In genomic region chr7:79398145-79398749, GRCh38 we compare ENCODE assay signal across 24 cellular contexts. TPM values are rescaled to one million over a fixed set of nuclear protein-coding genes. Genes with fewer than 3 reads are reported as not detected.
DNase-seq lines count a peak whose midpoint lies in the region; ATAC-seq and TF ChIP-seq lines count a peak whose summit lies in the region.
"Had no signal": no experiment of that assay in that cellular context is flagged by ENCODE, and none has a peak within 500 bp of the region (broad histone marks: within the 10 kb centered on the region; RNA-seq: fewer than 3 reads in every experiment).

No MANE protein-coding gene starts in this region.

- no peak overlapping the region for H2BK120ac ChIP-seq in trophoblast cell (ENCODE audit: insufficient read depth, low read length, poor library complexity)

- H4K91ac ChIP-seq in trophoblast cell (ENCODE audit: low read depth, low read length), result no peak overlapping the region

- H3K79me2 ChIP-seq in trophoblast cell (ENCODE audit: control insufficient read depth, insufficient read depth, low read length, poor library complexity), result no peaks in the 10 kb centered on the region

- DNase-seq in left ventricle myocardium inferior, result no peak
- no peak for DNase-seq in right atrium auricular region (ENCODE audit: low spot score)
- no peak for DNase-seq in endodermal cell
- no peak for DNase-seq in thoracic aorta (ENCODE audit: low spot score)
- no peak for DNase-seq in trophoblast cell
- no peak for DNase-seq in OCI-M2 (lab: John Stamatoyannopoulos, UW; ENCODE audit: unreplicated experiment)
- DNase-seq: activated CD8-positive, alpha-beta memory T cell treated with anti-CD3 and anti-CD28 coated beads, Interleukin-2, amount 50 U/mL, for 48 hours; activated naive CD8-positive, alpha-beta T cell treated with anti-CD3 and anti-CD28 coated beads, Interleukin-2, amount 10 ng/mL, durations not matched to agents 7 days and 5 days; colonic mucosa; heart left ventricle; left lung; NCI-H1105; NCI-H2107; nucleus accumbens; RPMI8226; stimulated activated CD4-positive, alpha-beta T cell treated with anti-CD3 and anti-CD28 coated beads, Interleukin-4, amount 100 ng/mL, for 4 hours; WERI-Rb-1 had no signal

- H3K4me1 ChIP-seq in left ventricle myocardium inferior (peaks cover 16% of the 10 kb centered on the region), right atrium auricular region (no peaks in the 10 kb centered on the region), endodermal cell (ENCODE audit: control insufficient read depth, insufficient read depth, low read length) (no peaks in the 10 kb centered on the region), muscle layer of duodenum (ENCODE audit: control insufficient read depth in 1 of 2, insufficient read depth in 2 of 2, low read length in 2 of 2) (no peaks in the 10 kb centered on the region), thoracic aorta (ENCODE audit: control insufficient read depth in 1 of 2, low read depth in 2 of 2) (peaks cover 8 to 18% of the 10 kb centered on the region in 2 donors), trophoblast cell (ENCODE audit: control insufficient read depth in 1 of 2, insufficient read depth in 2 of 2, low read length in 2 of 2) (no peaks in the 10 kb centered on the region)
- H3K4me1 ChIP-seq: colonic mucosa, left lung had no signal

- no peak overlapping the region for H4K8ac ChIP-seq in trophoblast cell (ENCODE audit: low read depth, low read length)

- H3K36me3 ChIP-seq in left ventricle myocardium inferior (no peaks in the 10 kb centered on the region), right atrium auricular region (no peaks in the 10 kb centered on the region), endodermal cell (ENCODE audit: control insufficient read depth, insufficient read depth, low read length) (no peaks in the 10 kb centered on the region), muscle layer of duodenum (ENCODE audit: control insufficient read depth in 1 of 2, insufficient read depth in 2 of 2, low read length in 2 of 2) (no peaks in the 10 kb centered on the region), thoracic aorta (no peaks in the 10 kb centered on the region), trophoblast cell (ENCODE audit: control insufficient read depth in 1 of 2, insufficient read depth in 2 of 2, low read length in 2 of 2) (no peaks in the 10 kb centered on the region)
- H3K36me3 ChIP-seq: colonic mucosa, heart left ventricle, left lung, WERI-Rb-1 had no signal

- TF ChIP-seq CTCF in left ventricle myocardium inferior (IDR thresholded peaks at IDR 0.05; ENCODE audit: borderline replicate concordance), result no peak
- no peak for TF ChIP-seq CTCF in right atrium auricular region (IDR thresholded peaks at IDR 0.05)
- no peak for TF ChIP-seq CTCF in endodermal cell (conservative IDR thresholded peaks at IDR 0.05)
- no peak for TF ChIP-seq CTCF in thoracic aorta (IDR thresholded peaks at IDR 0.05)

- H2AK5ac ChIP-seq in trophoblast cell (ENCODE audit: low read length), result no peak overlapping the region

- no peak overlapping the region for H3K4me3 Mint-ChIP-seq in endodermal cell
- H3K4me3 Mint-ChIP-seq: activated naive CD8-positive, alpha-beta T cell treated with anti-CD3 and anti-CD28 coated beads, Interleukin-2, amount 10 ng/mL, durations not matched to agents 7 days and 5 days; B cell; stimulated activated naive CD8-positive, alpha-beta T cell treated with anti-CD3 and anti-CD28 coated beads, Interleukin-15, Interleukin-2, amounts not matched to agents 100 ng/mL and 50 ng/mL, for 24 hours had no signal

- H3K4me3 ChIP-seq in left ventricle myocardium inferior (no peak overlapping the region), right atrium auricular region (no peak overlapping the region), endodermal cell (ENCODE audit: low read length) (no peak overlapping the region), muscle layer of duodenum (ENCODE audit: low read depth in 1 of 2, low read length in 2 of 2) (no peak overlapping the region), thoracic aorta (no peak overlapping the region), trophoblast cell (ENCODE audit: low read depth, low read length) (no peak overlapping the region)
- H3K4me3 ChIP-seq: colonic mucosa, GM12878, heart left ventricle, left lung, SK-N-MC had no signal

- no peak overlapping the region for H4K12ac ChIP-seq in trophoblast cell (ENCODE audit: low read depth, low read length)

- H2BK5ac ChIP-seq in trophoblast cell (ENCODE audit: low read depth, low read length, poor library complexity), result no peak overlapping the region

- H3K27ac Mint-ChIP-seq in endodermal cell, result no peak overlapping the region
- H3K27ac Mint-ChIP-seq: activated naive CD8-positive, alpha-beta T cell treated with anti-CD3 and anti-CD28 coated beads, Interleukin-2, amount 10 ng/mL, durations not matched to agents 7 days and 5 days; B cell; stimulated activated naive CD8-positive, alpha-beta T cell treated with anti-CD3 and anti-CD28 coated beads, Interleukin-15, Interleukin-2, amounts not matched to agents 100 ng/mL and 50 ng/mL, for 24 hours had no signal

- no peaks in the 10 kb centered on the region for H3K9me3 Mint-ChIP-seq in endodermal cell
- H3K9me3 Mint-ChIP-seq: activated naive CD8-positive, alpha-beta T cell treated with anti-CD3 and anti-CD28 coated beads, Interleukin-2, amount 10 ng/mL, durations not matched to agents 7 days and 5 days; stimulated activated naive CD8-positive, alpha-beta T cell treated with anti-CD3 and anti-CD28 coated beads, Interleukin-15, Interleukin-2, amounts not matched to agents 100 ng/mL and 50 ng/mL, for 24 hours had no signal

- H2BK12ac ChIP-seq in trophoblast cell (ENCODE audit: low read length), result no peak overlapping the region

- H3K79me1 ChIP-seq in trophoblast cell (ENCODE audit: low read length), result no peaks in the 10 kb centered on the region

- H3K9me3 ChIP-seq in left ventricle myocardium inferior (replicated peaks) (no peaks in the 10 kb centered on the region), right atrium auricular region (no peaks in the 10 kb centered on the region), endodermal cell (ENCODE audit: control insufficient read depth, low read length) (no peaks in the 10 kb centered on the region), muscle layer of duodenum (ENCODE audit: control insufficient read depth in 1 of 2, low read length in 2 of 2) (no peaks in the 10 kb centered on the region), thoracic aorta (no peaks in the 10 kb centered on the region), trophoblast cell (ENCODE audit: insufficient read depth, low read depth, low read length) (no peaks in the 10 kb centered on the region)
- H3K9me3 ChIP-seq: colonic mucosa, heart left ventricle, left lung had no signal

- H3K23ac ChIP-seq in trophoblast cell (ENCODE audit: low read length), result no peak overlapping the region

- no peaks in the 10 kb centered on the region for H3K27me3 ChIP-seq in left ventricle myocardium inferior (ENCODE audit: low read depth)
- no peaks in the 10 kb centered on the region for H3K27me3 ChIP-seq in right atrium auricular region
- H3K27me3 ChIP-seq in endodermal cell (ENCODE audit: control insufficient read depth, insufficient read depth, low read length, poor library complexity, severe bottlenecking), result no peaks in the 10 kb centered on the region
- no peaks in the 10 kb centered on the region for H3K27me3 ChIP-seq in muscle layer of duodenum (ENCODE audit: low read depth, low read length)
- no peaks in the 10 kb centered on the region for H3K27me3 ChIP-seq in thoracic aorta (replicated peaks; ENCODE audit: insufficient read depth)
- H3K27me3 ChIP-seq in trophoblast cell (ENCODE audit: insufficient read depth, low read length), result no peaks in the 10 kb centered on the region
- H3K27me3 ChIP-seq: colonic mucosa, heart left ventricle, left lung had no signal

- H3K36me3 Mint-ChIP-seq in endodermal cell (ENCODE audit: low read depth), result no peaks in the 10 kb centered on the region
- H3K36me3 Mint-ChIP-seq: activated naive CD8-positive, alpha-beta T cell treated with anti-CD3 and anti-CD28 coated beads, Interleukin-2, amount 10 ng/mL, durations not matched to agents 7 days and 5 days had no signal

- no peaks in the 10 kb centered on the region for H3K27me3 Mint-ChIP-seq in endodermal cell (ENCODE audit: insufficient read depth)
- H3K27me3 Mint-ChIP-seq: B cell; stimulated activated naive CD8-positive, alpha-beta T cell treated with anti-CD3 and anti-CD28 coated beads, Interleukin-15, Interleukin-2, amounts not matched to agents 100 ng/mL and 50 ng/mL, for 24 hours had no signal

- no peak overlapping the region for H3K18ac ChIP-seq in trophoblast cell (ENCODE audit: low read length)

- no peak overlapping the region for H2AFZ ChIP-seq in trophoblast cell (ENCODE audit: insufficient read depth, low read length, poor library complexity)

- H3K14ac ChIP-seq in trophoblast cell (ENCODE audit: low read length), result no peak overlapping the region

- intact Hi-C loops in left ventricle myocardium inferior (cut with micrococcal nuclease), result no loop called here

- peak overlapping the region; percentile 28 for H3K27ac ChIP-seq in left ventricle myocardium inferior (replicated peaks)
- peak overlapping the region in 1 of 2 donors; percentile 13 for H3K27ac ChIP-seq in right atrium auricular region
- peak overlapping the region; percentile 32 for H3K27ac ChIP-seq in endodermal cell (ENCODE audit: low read depth, low read length)
- H3K27ac ChIP-seq in muscle layer of duodenum (ENCODE audit: low read length), result peak overlapping the region; percentile 45
- peak overlapping the region; percentile 1 to 52 for H3K27ac ChIP-seq in thoracic aorta
- H3K27ac ChIP-seq in trophoblast cell (ENCODE audit: low read depth, low read length), result no peak overlapping the region
- H3K27ac ChIP-seq: colonic mucosa, left lung, SK-N-MC, WERI-Rb-1 had no signal

- WGBS in endodermal cell (ENCODE audit: insufficient coverage in 1 of 2, insufficient read length in 1 of 2), 2 experiments, result 88 to 91% methylated on average over 3 of the region's 3 CpGs
- no CpG with 5 or more reads among the region's 3 CpGs for WGBS in trophoblast cell (ENCODE audit: extremely low coverage, insufficient coverage, insufficient read length)

- H3K4me2 ChIP-seq in trophoblast cell (ENCODE audit: low read length), result no peak overlapping the region

- H3K4me1 Mint-ChIP-seq in endodermal cell, result no peaks in the 10 kb centered on the region
- H3K4me1 Mint-ChIP-seq: activated naive CD8-positive, alpha-beta T cell treated with anti-CD3 and anti-CD28 coated beads, Interleukin-2, amount 10 ng/mL, durations not matched to agents 7 days and 5 days; B cell had no signal

- H3K4ac ChIP-seq in trophoblast cell (ENCODE audit: low read depth, low read length), result no peak overlapping the region

- no peak overlapping the region for H3K9ac ChIP-seq in endodermal cell (ENCODE audit: extremely low read depth, low read length, poor library complexity, severe bottlenecking)
- no peak overlapping the region for H3K9ac ChIP-seq in trophoblast cell (ENCODE audit: low read length)

- ATAC-seq in thoracic aorta (ENCODE audit: insufficient number of reproducible peaks, low FRiP score, low read depth), result peak; percentile 61
- ATAC-seq in HG02798 (IDR thresholded peaks at IDR 0.05; ENCODE audit: poor library complexity, unreplicated experiment), result no peak
- ATAC-seq: GM12878, heart left ventricle, left lung had no signal

RNA-seq across cellular contexts. Expression of gene MAGI2, which starts 55.2 kb away (rescaled TPM):
- 4.5 TPM for total RNA-seq in left ventricle myocardium inferior
- 1 to 10 TPM; 5.9 to 6.0 TPM for total RNA-seq in right atrium auricular region
- 10 to 100 TPM; 10.3 to 19.2 TPM for total RNA-seq in endodermal cell
- 8.9 TPM for polyA plus RNA-seq in endodermal cell (2013, experiment 1 of 2)
- polyA plus RNA-seq in endodermal cell (2013, experiment 2 of 2), result 10.2 TPM
- total RNA-seq in thoracic aorta, result 10 to 100 TPM; 18.3 to 31.8 TPM
- polyA plus RNA-seq in trophoblast cell (2013), result 0.72 and 0.79 TPM in 2 replicates
- total RNA-seq: T-helper 2 cell treated with Interferon-gamma antibody and Interleukin-4, amounts not matched to agents 100 ng/mL and 5 ng/mL, for 36 hours had no signal
